In genomic region chrX:132226169-132226568, GRCh38 we compare ENCODE assay signal across 10 cellular contexts. TPM values are rescaled to one million over a fixed set of nuclear protein-coding genes. Genes with fewer than 3 reads are reported as not detected.
DNase-seq lines count a peak whose midpoint lies in the region; ATAC-seq, FAIRE-seq and TF ChIP-seq lines count a peak whose summit lies in the region.
"Had no signal": no experiment of that assay in that cellular context is flagged by ENCODE, and none has a peak within 500 bp of the region (broad histone marks: within the 10 kb centered on the region; RNA-seq: fewer than 3 reads in every experiment).

No MANE protein-coding gene starts in this region.

- no peak for ATAC-seq in pancreas
- ATAC-seq in GM19463 (IDR thresholded peaks at IDR 0.05; ENCODE audit: unreplicated experiment), result no peak

- DNase-seq in NCI-H2227 (lab: John Stamatoyannopoulos, UW; ENCODE audit: unreplicated experiment) (peak; percentile 16), NCI-H2227 treated with DMSO at 0.1 percent for 48 hours (lab: John Stamatoyannopoulos, UW) (no peak), NB4 (ENCODE audit: low read depth) (peak; percentile 17), colonic mucosa (no peak), pancreas (no peak), vagina (ENCODE audit: extremely low spot score in 2 of 2) (no peak), superior temporal gyrus (ENCODE audit: extremely low spot score) (no peak)
- DNase-seq: BE2C, NCI-H774 had no signal

- no peak for TF ChIP-seq POLR2A in NB4 (IDR thresholded peaks at IDR 0.05; ENCODE audit: extremely low read depth, insufficient read length)
- TF ChIP-seq POLR2A in vagina (IDR thresholded peaks at IDR 0.05), result no peak

- no peak overlapping the region for H3K9ac ChIP-seq in colonic mucosa (ENCODE audit: low read depth in 2 of 2, low read length in 2 of 2)

- H3K27ac ChIP-seq in colonic mucosa, result no peak overlapping the region
- no peak overlapping the region for H3K27ac ChIP-seq in pancreas
- H3K27ac ChIP-seq in vagina, result no peak overlapping the region

- TF ChIP-seq CTCF in NB4 (IDR thresholded peaks at IDR 0.05; ENCODE audit: low read depth, low read length), result no peak
- peak; percentile 13 for TF ChIP-seq CTCF in colonic mucosa (IDR thresholded peaks at IDR 0.05)
- TF ChIP-seq CTCF in pancreas (IDR thresholded peaks at IDR 0.05), result peak in 1 of 4 donors; percentile 12
- TF ChIP-seq CTCF in vagina (IDR thresholded peaks at IDR 0.05), result no peak

- peak; percentile 88 for FAIRE-seq in pancreas (lab: Jason Lieb, UNC)

- intact Hi-C loops in colonic mucosa (cut with DNase I) (loop anchor here (5.0 to 10.0 kb wide), 2 partner anchors 141 to 386 kb away; no protein-coding TSS in a partner anchor), pancreas (cut with DNase I) (no loop called here), vagina (cut with DNase I) (no loop called here)

- H3K4me1 ChIP-seq in colonic mucosa, result no peaks in the 10 kb centered on the region
- H3K4me1 ChIP-seq in pancreas, result no peaks in the 10 kb centered on the region
- H3K4me1 ChIP-seq in vagina, result no peaks in the 10 kb centered on the region
- H3K4me1 ChIP-seq: BE2C had no signal

- H3K36me3 ChIP-seq in colonic mucosa (no peaks in the 10 kb centered on the region), pancreas (no peaks in the 10 kb centered on the region), vagina (no peaks in the 10 kb centered on the region)
- H3K36me3 ChIP-seq: BE2C had no signal

- H3K4me3 ChIP-seq in NB4 (ENCODE audit: low read depth, low read length) (no peak overlapping the region), colonic mucosa (no peak overlapping the region), pancreas (no peak overlapping the region), vagina (no peak overlapping the region)

- WGBS in pancreas, 2 donors, result 61 to 62% methylated on average over 4 of the region's 4 CpGs

- H3K27me3 ChIP-seq in colonic mucosa, result no peaks in the 10 kb centered on the region
- no peaks in the 10 kb centered on the region for H3K27me3 ChIP-seq in pancreas
- no peaks in the 10 kb centered on the region for H3K27me3 ChIP-seq in vagina
- H3K27me3 ChIP-seq: BE2C had no signal

- H3K9me3 ChIP-seq in colonic mucosa (no peaks in the 10 kb centered on the region), pancreas (no peaks in the 10 kb centered on the region), vagina (no peaks in the 10 kb centered on the region)
- H3K9me3 ChIP-seq: BE2C had no signal

RNA-seq across cellular contexts. Expression of gene RAP2C, which starts 6.9 kb away (rescaled TPM):
- total RNA-seq in colonic mucosa (10 to 100 TPM; 18.6 to 27.3 TPM), pancreas (10 to 100 TPM in 2 of 6 donors, 1 to 10 TPM in 4; 6.2 to 15.1 (median 8.3) TPM), vagina (11.8 TPM)
- 10 to 100 TPM in 1 of 2 donors, 1 to 10 TPM in 1; 7.7 to 10.6 TPM for polyA plus RNA-seq in pancreas

Comparison
In these comparisons a context has a peak if more than half of its experiments do, and no peak if none do; other contexts are left out.
1. DNase-seq: peak in NCI-H2227 (single experiment) and NB4 (single experiment); none in NCI-H2227 treated with DMSO at 0.1 percent for 48 hours (single experiment), colonic mucosa (single experiment), pancreas (0 of 6), vagina (0 of 2) and superior temporal gyrus (single experiment).